8 cellular contexts compared by ENCODE assay signal in the genomic region with DNA sequence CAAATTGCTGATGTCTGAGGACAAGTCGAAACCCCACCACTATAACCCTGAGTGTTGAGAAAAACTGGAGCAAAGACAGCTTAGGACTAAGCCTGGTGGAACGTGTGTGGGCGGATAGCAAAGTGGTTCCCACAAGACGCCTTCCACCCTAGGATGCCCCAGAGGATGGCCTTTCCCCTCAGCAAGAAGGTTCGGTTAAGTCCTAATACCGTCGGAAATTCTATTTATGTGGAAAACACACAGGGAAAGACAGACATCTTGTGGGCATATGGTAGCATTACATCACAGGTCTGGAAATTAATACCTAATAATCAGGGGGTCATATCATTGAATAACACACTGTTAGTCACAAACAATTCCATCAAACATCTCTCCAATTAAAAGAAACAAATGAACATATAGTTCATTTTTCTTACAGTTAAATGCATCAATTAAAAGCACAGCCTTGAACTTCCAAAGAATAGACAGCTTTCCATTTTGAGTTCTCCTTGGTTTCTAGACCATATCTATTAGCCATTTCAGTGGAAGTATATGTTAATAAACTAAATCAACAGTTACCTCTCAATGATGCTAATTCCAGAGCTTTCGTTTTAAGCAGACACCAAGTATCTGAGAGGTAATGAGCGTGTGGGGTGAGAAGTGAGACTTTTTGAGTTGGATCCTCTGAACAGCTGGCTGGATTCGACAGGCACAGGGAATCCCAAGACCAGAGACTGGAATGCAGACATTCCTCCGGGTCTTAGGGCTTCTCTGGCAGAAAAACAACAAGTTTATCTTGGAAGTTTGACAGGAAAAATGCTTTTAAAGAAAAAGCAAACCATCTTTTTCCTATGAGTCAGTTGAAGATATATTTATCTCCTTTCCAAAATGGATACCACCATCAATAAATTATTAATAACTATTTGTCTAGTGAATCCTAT. TPM values are rescaled to one million over a fixed set of nuclear protein-coding genes. Genes with fewer than 3 reads are reported as not detected.
DNase-seq lines count a peak whose midpoint lies in the region; ATAC-seq and TF ChIP-seq lines count a peak whose summit lies in the region.

No MANE protein-coding gene starts in this region.

- in situ Hi-C loops in astrocyte of the cerebellum (cut with HindIII; ENCODE audit: low sequenced_read_pairs) = loop anchor here (5.0 kb wide), 1 partner anchor 542 kb away; no protein-coding TSS in a partner anchor

- H3K36me3 ChIP-seq in ACC112 (ENCODE audit: insufficient read depth, low read length) = no peaks in the 10 kb centered on the region
- H3K36me3 ChIP-seq in left lung = no peaks in the 10 kb centered on the region

- H3K27me3 ChIP-seq in ACC112 (ENCODE audit: insufficient read depth, low read length) = no peaks in the 10 kb centered on the region
- no peaks in the 10 kb centered on the region for H3K27me3 ChIP-seq in left lung

- DNase-seq in NCI-H2196 treated with DMSO at 0.1 percent for 48 hours (lab: John Stamatoyannopoulos, UW; ENCODE audit: unreplicated experiment) (peak; percentile 12), astrocyte of the cerebellum (ENCODE audit: low read depth) (peak; percentile 39), left lung (no peak), occipital lobe (lab: John Stamatoyannopoulos, UW) (no peak)

- H3K27ac ChIP-seq in ACC112 (ENCODE audit: low read depth, low read length) (peak overlapping the region; percentile 45), left lung (no peak overlapping the region)

- H2AFZ ChIP-seq in ACC112 (ENCODE audit: low read length, unreplicated experiment) = peak overlapping the region; percentile 28

- peak; percentile 60 for TF ChIP-seq CTCF in GM12873 (IDR thresholded peaks at IDR 0.05; ENCODE audit: insufficient read depth, low read depth, low read length, missing control alignments)
- peak; percentile 68 for TF ChIP-seq CTCF in astrocyte of the cerebellum (IDR thresholded peaks at IDR 0.05; ENCODE audit: low read depth, low read length, missing control alignments)
- TF ChIP-seq CTCF in left lung (IDR thresholded peaks at IDR 0.05) = peak; percentile 30 to 55

- ATAC-seq in left lung (no peak), GM21737 (IDR thresholded peaks at IDR 0.05; ENCODE audit: unreplicated experiment) (no peak), HG03378 (IDR thresholded peaks at IDR 0.05; ENCODE audit: unreplicated experiment) (no peak)

- H3K9me3 ChIP-seq in left lung = no peaks in the 10 kb centered on the region

- peaks cover 20% of the 10 kb centered on the region for H3K79me2 ChIP-seq in ACC112 (ENCODE audit: control insufficient read depth, insufficient read depth, low read length, unreplicated experiment)

- intact Hi-C loops in left lung (cut with DNase I) = loop anchor here in 1 of 2 donors (10.0 kb wide), 1 partner anchor 545 kb away; no protein-coding TSS in a partner anchor

- H3K4me1 ChIP-seq in ACC112 (ENCODE audit: control insufficient read depth, insufficient read depth, low read length, unreplicated experiment) = peaks cover 33% of the 10 kb centered on the region
- peaks cover 25 to 31% of the 10 kb centered on the region in 2 donors for H3K4me1 ChIP-seq in left lung

- H3K4me3 ChIP-seq in ACC112 (ENCODE audit: low read depth, low read length) (peak overlapping the region; percentile 50), astrocyte of the cerebellum (ENCODE audit: low read depth, low read length) (no peak overlapping the region), left lung (no peak overlapping the region)

RNA-seq across cellular contexts. Expression of a gene that starts 2.9 kb away (rescaled TPM):
- total RNA-seq in left lung = 10 to 100 TPM; 22.3 to 24.1 TPM
- total RNA-seq in occipital lobe = 57.6 TPM

Comparison
In these comparisons a context has a peak if more than half of its experiments do, and no peak if none do; other contexts are left out.
1. DNase-seq: peak in NCI-H2196 treated with DMSO at 0.1 percent for 48 hours (single experiment) and astrocyte of the cerebellum (single experiment); none in left lung (0 of 2) and occipital lobe (single experiment).
2. Peak in every context shown above with its lines, with median percentiles within 50 percentile points of each other: CTCF ChIP-seq.